1 cellular context compared by ENCODE assay signal in the genomic region with DNA sequence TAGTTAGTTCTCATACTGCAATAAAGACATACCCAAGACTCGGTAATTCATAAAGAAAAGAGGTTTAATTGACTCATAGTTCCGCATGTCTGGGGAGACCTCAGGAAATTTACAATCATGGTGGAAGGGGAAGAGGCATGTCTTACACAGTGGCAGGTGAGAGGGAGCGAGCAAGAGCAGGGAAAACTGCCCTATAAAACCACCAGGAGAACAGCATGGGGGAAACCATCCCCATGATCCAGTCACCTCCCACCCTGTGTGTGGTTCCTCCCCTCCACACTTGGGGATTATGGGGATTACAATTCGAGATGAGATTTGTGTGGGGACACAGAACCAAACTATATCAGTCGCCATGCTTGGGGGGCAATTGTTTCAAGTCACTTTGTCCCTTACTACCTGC.
TF ChIP-seq lines count a peak whose summit lies in the region.

No MANE protein-coding gene starts in this region.

TF ChIP-seq in HepG2, 621 proteins besides CTCF, POLR2A, EP300 and RAD21:
- TF ChIP-seq ATF1 (CRISPR knock-in tag; IDR thresholded peaks at IDR 0.05) (0 out of 2 replicates have a peak, but pooled peaks have one; percentile 11), ARID3A (IDR thresholded peaks at IDR 0.05; ENCODE audit: low read depth, low read length) (no peak), ZNF282 (IDR thresholded peaks at IDR 0.05; ENCODE audit: partially characterized antibody) (no peak), SMYD3 (CRISPR knock-in tag; IDR thresholded peaks at IDR 0.05) (no peak)
- TF ChIP-seq, protein P1, sequence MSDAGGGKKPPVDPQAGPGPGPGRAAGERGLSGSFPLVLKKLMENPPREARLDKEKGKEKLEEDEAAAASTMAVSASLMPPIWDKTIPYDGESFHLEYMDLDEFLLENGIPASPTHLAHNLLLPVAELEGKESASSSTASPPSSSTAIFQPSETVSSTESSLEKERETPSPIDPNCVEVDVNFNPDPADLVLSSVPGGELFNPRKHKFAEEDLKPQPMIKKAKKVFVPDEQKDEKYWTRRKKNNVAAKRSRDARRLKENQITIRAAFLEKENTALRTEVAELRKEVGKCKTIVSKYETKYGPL (CRISPR knock-in tag; IDR thresholded peaks at IDR 0.05): no peak
- TF ChIP-seq, protein P2, sequence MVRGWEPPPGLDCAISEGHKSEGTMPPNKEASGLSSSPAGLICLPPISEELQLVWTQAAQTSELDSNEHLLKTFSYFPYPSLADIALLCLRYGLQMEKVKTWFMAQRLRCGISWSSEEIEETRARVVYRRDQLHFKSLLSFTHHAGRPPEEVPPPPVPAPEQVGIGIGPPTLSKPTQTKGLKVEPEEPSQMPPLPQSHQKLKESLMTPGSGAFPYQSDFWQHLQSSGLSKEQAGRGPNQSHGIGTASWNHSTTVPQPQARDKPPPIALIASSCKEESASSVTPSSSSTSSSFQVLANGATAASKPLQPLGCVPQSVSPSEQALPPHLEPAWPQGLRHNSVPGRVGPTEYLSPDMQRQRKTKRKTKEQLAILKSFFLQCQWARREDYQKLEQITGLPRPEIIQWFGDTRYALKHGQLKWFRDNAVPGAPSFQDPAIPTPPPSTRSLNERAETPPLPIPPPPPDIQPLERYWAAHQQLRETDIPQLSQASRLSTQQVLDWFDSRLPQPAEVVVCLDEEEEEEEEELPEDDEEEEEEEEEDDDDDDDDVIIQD (CRISPR knock-in tag; IDR thresholded peaks at IDR 0.05; ENCODE audit: low read depth): no peak
- TF ChIP-seq, protein P3, sequence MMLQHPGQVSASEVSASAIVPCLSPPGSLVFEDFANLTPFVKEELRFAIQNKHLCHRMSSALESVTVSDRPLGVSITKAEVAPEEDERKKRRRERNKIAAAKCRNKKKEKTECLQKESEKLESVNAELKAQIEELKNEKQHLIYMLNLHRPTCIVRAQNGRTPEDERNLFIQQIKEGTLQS (CRISPR knock-in tag; IDR thresholded peaks at IDR 0.05): no peak
